10 cellular contexts compared by ENCODE assay signal in genomic region chr16:74304164-74304834, GRCh38. TPM values are rescaled to one million over a fixed set of nuclear protein-coding genes. Genes with fewer than 3 reads are reported as not detected.
DNase-seq lines count a peak whose midpoint lies in the region; ATAC-seq, FAIRE-seq and TF ChIP-seq lines count a peak whose summit lies in the region.
"Had no signal": no experiment of that assay in that cellular context is flagged by ENCODE, and none has a peak within 500 bp of the region (broad histone marks: within the 10 kb centered on the region; RNA-seq: fewer than 3 reads in every experiment).

No MANE protein-coding gene starts in this region.

- dilution Hi-C loops in mammary epithelial cell (cut with HindIII; ENCODE audit: low sequenced_read_pairs), result no loop called here

- peaks cover 36% of the 10 kb centered on the region for H3K79me2 ChIP-seq in mammary epithelial cell (ENCODE audit: insufficient read depth, low read length)

- no peak for FAIRE-seq in GM19239 (lab: Jason Lieb, UNC)

- ATAC-seq in HG02870 (IDR thresholded peaks at IDR 0.05; ENCODE audit: unreplicated experiment), result no peak
- no peak for ATAC-seq in HG03521 (IDR thresholded peaks at IDR 0.05; ENCODE audit: unreplicated experiment)
- ATAC-seq: gastrocnemius medialis had no signal

- no peak overlapping the region for H3K9ac ChIP-seq in mammary epithelial cell (ENCODE audit: insufficient read depth, low read length)

- no peak overlapping the region for H3K4me2 ChIP-seq in mammary epithelial cell (ENCODE audit: insufficient read depth, low read depth, low read length)

- CTCF ChIA-PET in mammary epithelial cell (lab: Charles Lee; ENCODE audit: low non-redundant PET), result no interaction called here

- no TSS peak for BruUV-seq in mammary epithelial cell (replicated peaks; lab: Mats Ljungman, UMichigan)

- H3K27ac ChIP-seq in mammary epithelial cell (ENCODE audit: insufficient read depth, low read depth, low read length) (no peak overlapping the region), neutrophil (peak overlapping the region; percentile 5)
- H3K27ac ChIP-seq: gastrocnemius medialis had no signal

- TF ChIP-seq CTCF in mammary epithelial cell (conservative IDR thresholded peaks at IDR 0.05 in 1 of 2, IDR thresholded peaks at IDR 0.05 in 1 of 2; ENCODE audit: extremely low read depth in 1 of 2, insufficient read depth in 1 of 2, low read depth in 1 of 2, low read length in 2 of 2), result peak; percentile 25 to 34
- TF ChIP-seq CTCF in neutrophil (IDR thresholded peaks at IDR 0.05), result no peak

- intact Hi-C loops in mammary epithelial cell (cut with micrococcal nuclease), result no loop called here

- no peaks in the 10 kb centered on the region for H4K20me1 ChIP-seq in mammary epithelial cell (ENCODE audit: insufficient read depth, low read length)

- H2AFZ ChIP-seq in mammary epithelial cell (ENCODE audit: low read depth, low read length), result no peak overlapping the region

- in situ Hi-C loops in KBM-7 (cut with MboI; ENCODE audit: low pct_unique_long_range_greater_than_20kb, low sequenced_read_pairs) (no loop called here), mammary epithelial cell (cut with MboI; ENCODE audit: low sequenced_read_pairs in 2 of 2) (loop anchor here in 1 of 2 donors (10.0 to 25.0 kb wide), 2 partner anchors 133 to 321 kb away; no protein-coding TSS in a partner anchor)

- H3K4me1 ChIP-seq in mammary epithelial cell (ENCODE audit: insufficient read depth, low read length) (no peaks in the 10 kb centered on the region), neutrophil (ENCODE audit: control insufficient read depth in 1 of 2, insufficient read depth in 1 of 2, low read depth in 1 of 2, low read length in 1 of 2) (no peaks in the 10 kb centered on the region)

- no peaks in the 10 kb centered on the region for H3K27me3 ChIP-seq in mammary epithelial cell (ENCODE audit: insufficient read depth, low read length)
- H3K27me3 ChIP-seq in neutrophil, result no peaks in the 10 kb centered on the region
- H3K27me3 ChIP-seq: gastrocnemius medialis had no signal

- peaks cover 54% of the 10 kb centered on the region for H3K36me3 ChIP-seq in mammary epithelial cell (ENCODE audit: insufficient read depth, low read length)
- peaks cover 94% of the 10 kb centered on the region for H3K36me3 ChIP-seq in neutrophil

- 89% methylated on average over 10 of the region's 10 CpGs for WGBS in mammary epithelial cell (ENCODE audit: low coverage, missing lambda C conversion rate)

- DNase-seq in DMS53 (lab: John Stamatoyannopoulos, UW), result peak; percentile 31
- DNase-seq in DMS53 treated with DMSO at 0.1 percent for 48 hours (lab: John Stamatoyannopoulos, UW; ENCODE audit: unreplicated experiment), result no peak
- DNase-seq in KBM-7, result peak; percentile 25
- DNase-seq in mammary epithelial cell, result no peak
- DNase-seq in GM19239 (ENCODE audit: insufficient read length, low spot score), result no peak
- DNase-seq: gastrocnemius medialis, posterior cingulate gyrus had no signal

- no peak overlapping the region for H3K4me3 ChIP-seq in mammary epithelial cell (replicated peaks in 1 of 3; ENCODE audit: insufficient read depth in 1 of 3, low read depth in 2 of 3, low read length in 3 of 3)
- no peak overlapping the region for H3K4me3 ChIP-seq in neutrophil (ENCODE audit: low read depth in 1 of 2, low read length in 1 of 2)
- H3K4me3 ChIP-seq: gastrocnemius medialis had no signal

- H3K9me3 ChIP-seq in mammary epithelial cell (replicated peaks; ENCODE audit: insufficient read depth, low read length), result no peaks in the 10 kb centered on the region
- no peaks in the 10 kb centered on the region for H3K9me3 ChIP-seq in neutrophil
- H3K9me3 ChIP-seq: gastrocnemius medialis had no signal

RNA-seq across cellular contexts. Expression of gene PSMD7, which starts 7.7 kb away (rescaled TPM):
- 100 to 1,000 TPM in 1 of 2 donors, 10 to 100 TPM in 1; 55.0 to 100 TPM for total RNA-seq in mammary epithelial cell
- 125 TPM for polyA plus RNA-seq in mammary epithelial cell
- polyA minus RNA-seq in mammary epithelial cell, result 42.1 TPM

Comparison
In these comparisons a context has a peak if more than half of its experiments do, and no peak if none do; other contexts are left out.
1. DNase-seq: peak in DMS53 (single experiment) and KBM-7 (single experiment); none in DMS53 treated with DMSO at 0.1 percent for 48 hours (single experiment), mammary epithelial cell (single experiment) and GM19239 (single experiment).